18 cellular contexts compared by ENCODE assay signal in the genomic region with DNA sequence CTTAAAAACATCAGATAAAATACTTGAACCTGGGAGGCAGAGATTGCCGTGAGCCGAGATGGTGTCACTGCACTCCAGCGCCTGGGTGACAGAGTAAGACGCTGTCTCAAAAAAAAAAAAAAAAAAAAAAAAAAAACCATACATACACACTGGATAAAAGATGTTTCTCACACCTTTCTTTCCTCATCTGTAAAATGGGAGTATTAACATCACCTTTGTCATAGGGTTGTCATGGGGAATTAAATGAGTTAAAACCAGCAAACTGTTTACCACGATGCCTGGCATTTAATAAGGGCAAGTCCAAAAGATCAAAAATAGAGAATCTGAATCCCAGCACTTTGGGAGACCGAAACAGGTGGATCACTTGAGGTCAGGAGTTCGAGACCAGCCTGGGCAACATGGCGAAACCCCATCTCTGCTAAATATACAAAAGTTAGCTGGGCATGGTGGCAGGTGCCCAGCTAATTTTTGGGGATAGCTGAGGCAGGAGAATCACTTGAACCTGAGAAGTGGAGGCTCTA. TPM values are rescaled to one million over a fixed set of nuclear protein-coding genes. Genes with fewer than 3 reads are reported as not detected.
DNase-seq lines count a peak whose midpoint lies in the region; FAIRE-seq and TF ChIP-seq lines count a peak whose summit lies in the region.
"Had no signal": no experiment of that assay in that cellular context is flagged by ENCODE, and none has a peak within 500 bp of the region (broad histone marks: within the 10 kb centered on the region; RNA-seq: fewer than 3 reads in every experiment).

No MANE protein-coding gene starts in this region.

- CTCF ChIA-PET in H1 (lab: Charles Lee; ENCODE audit: partially characterized antibody), result interaction anchor here (1.1 to 18.1 kb wide), 2 partner anchors 9 to 103 kb away, joined by 4 to 329 read pairs; no protein-coding TSS in a partner anchor

- H3K4me1 Mint-ChIP-seq in nephron progenitor cell, result peaks cover 23% of the 10 kb centered on the region

- peaks cover 12% of the 10 kb centered on the region for H3K36me3 Mint-ChIP-seq in nephron progenitor cell (ENCODE audit: low read depth)

- H3K4me3 Mint-ChIP-seq in nephron progenitor cell, result peak overlapping the region; percentile 18
- H3K4me3 Mint-ChIP-seq: CD4-positive, alpha-beta T cell had no signal

- FAIRE-seq in H1 (lab: Jason Lieb, UNC), result no peak
- FAIRE-seq: A204.1, GM12878 had no signal

- H3K79me2 ChIP-seq in H1 (ENCODE audit: control insufficient read depth in 1 of 2, insufficient read depth in 2 of 2, low read length in 2 of 2), result no peaks in the 10 kb centered on the region; a peak in 1 of 4 replicates

- H3K4me2 ChIP-seq in H1 (ENCODE audit: insufficient read depth in 1 of 2, low read depth in 2 of 2, low read length in 2 of 2), result peak overlapping the region; percentile 19 to 22; a peak in 1 of 4 replicates
- H3K4me2 ChIP-seq: KMS-11 had no signal

- TF ChIP-seq CTCF in H1 (IDR thresholded peaks at IDR 0.05; ENCODE audit: control extremely low read depth in 1 of 3, insufficient read depth in 1 of 3, low read depth in 1 of 3, low read length in 3 of 3) (no peak), nephron progenitor cell (IDR thresholded peaks at IDR 0.05) (no peak), brain microvascular endothelial cell (IDR thresholded peaks at IDR 0.05; ENCODE audit: low read depth, low read length, missing control alignments) (no peak)

- H3K9ac ChIP-seq in HUES48 (ENCODE audit: low read depth, low read length), result no peak overlapping the region
- no peak overlapping the region for H3K9ac ChIP-seq in H1 (replicated peaks in 1 of 4; ENCODE audit: extremely low read depth in 1 of 4, low read depth in 3 of 4, low read length in 3 of 4)
- H3K9ac ChIP-seq: KMS-11 had no signal

- H2BK15ac ChIP-seq in H1 (ENCODE audit: low read length), result no peak overlapping the region

- no peak for TF ChIP-seq RAD21 in H1 (IDR thresholded peaks at IDR 0.05 in 1 of 2, conservative IDR thresholded peaks at IDR 0.05 in 1 of 2; ENCODE audit: low read depth in 2 of 2, low read length in 2 of 2)

- no peak overlapping the region for H2BK120ac ChIP-seq in H1 (replicated peaks; ENCODE audit: low read depth, low read length)

- H3K27me3 Mint-ChIP-seq in nephron progenitor cell (ENCODE audit: low read depth, poor library complexity), result peaks cover 5% of the 10 kb centered on the region
- H3K27me3 Mint-ChIP-seq: CD4-positive, alpha-beta T cell had no signal

- H3K27ac ChIP-seq in HUES48 (ENCODE audit: low read depth, low read length) (peak overlapping the region; percentile 71), H1 (ENCODE audit: low read depth, low read length) (no peak overlapping the region), brain microvascular endothelial cell (no peak overlapping the region)
- H3K27ac ChIP-seq: C4-2B, KMS-11 had no signal

- no peak for TF ChIP-seq POLR2A in H1 (IDR thresholded peaks at IDR 0.05; ENCODE audit: control extremely low read depth in 1 of 2, low read depth in 2 of 2, low read length in 2 of 2)

- H3K56ac ChIP-seq in H1 (replicated peaks; ENCODE audit: insufficient read length, low read depth, low read length), result no peak overlapping the region

- H3K23ac ChIP-seq in H1 (ENCODE audit: insufficient read length), result no peak overlapping the region

- H3K9me3 ChIP-seq in HUES48 (ENCODE audit: control insufficient read depth, insufficient read depth, low read length) (no peaks in the 10 kb centered on the region), H1 (ENCODE audit: insufficient read depth in 2 of 2, low read depth in 1 of 2, low read length in 1 of 2) (no peaks in the 10 kb centered on the region)

- H3K27me3 ChIP-seq in HUES48 (ENCODE audit: control insufficient read depth, insufficient read depth, low read length) (no peaks in the 10 kb centered on the region), H1 (replicated peaks in 1 of 4; ENCODE audit: control insufficient read depth in 3 of 4, extremely low read depth in 1 of 4, insufficient read depth in 3 of 4, low read length in 3 of 4) (no peaks in the 10 kb centered on the region), brain microvascular endothelial cell (replicated peaks) (no peaks in the 10 kb centered on the region)

- H2BK5ac ChIP-seq in H1 (ENCODE audit: low read depth, low read length), result no peak overlapping the region

- H3K9me3 Mint-ChIP-seq in nephron progenitor cell, result no peaks in the 10 kb centered on the region
- H3K9me3 Mint-ChIP-seq: CD4-positive, alpha-beta T cell had no signal

- H4K8ac ChIP-seq in H1 (ENCODE audit: extremely low read depth, insufficient read depth, low read length), result no peak overlapping the region

- H3K14ac ChIP-seq in H1 (ENCODE audit: insufficient read length), result no peak overlapping the region

- peak overlapping the region; percentile 91 for H3K27ac Mint-ChIP-seq in nephron progenitor cell
- H3K27ac Mint-ChIP-seq: CD4-positive, alpha-beta T cell had no signal

- 81% methylated on average over 7 of the region's 8 CpGs; no CpG with 5 or more reads in 1 of the 2 experiments for WGBS in H1 (ENCODE audit: extremely low coverage in 1 of 2, insufficient coverage in 1 of 2, insufficient read length in 1 of 2, insufficient replicate concordance in 2 of 2, low coverage in 1 of 2, low lambda C conversion rate in 2 of 2, missing lambda C conversion rate in 1 of 2), 2 experiments

- H2AK5ac ChIP-seq in H1 (ENCODE audit: low read depth, low read length), result no peak overlapping the region

- no peak overlapping the region for H3K18ac ChIP-seq in H1 (ENCODE audit: extremely low read depth, low read length)

- H3K4me1 ChIP-seq in HUES48 (ENCODE audit: control insufficient read depth, insufficient read depth, low read length) (peaks cover 12% of the 10 kb centered on the region), H1 (replicated peaks in 1 of 4; ENCODE audit: control insufficient read depth in 3 of 4, insufficient read depth in 4 of 4, low read length in 3 of 4) (peaks cover 3 to 12% (median 4%) of the 10 kb centered on the region in 4 experiments; a peak in 4 of 7 replicates)

- no peak overlapping the region for H4K91ac ChIP-seq in H1 (replicated peaks; ENCODE audit: insufficient read length, low read length)

- no peak overlapping the region for H2AFZ ChIP-seq in H1 (ENCODE audit: low read length)

- no peak overlapping the region for H3K4me3 ChIP-seq in HUES48 (ENCODE audit: low read depth, low read length)
- H3K4me3 ChIP-seq in H1 (ENCODE audit: extremely low read depth in 1 of 4, insufficient read depth in 2 of 4, low read depth in 3 of 4, low read length in 4 of 4), result no peak overlapping the region
- no peak overlapping the region for H3K4me3 ChIP-seq in brain microvascular endothelial cell (ENCODE audit: low read depth, low read length)
- H3K4me3 ChIP-seq: GM12878 had no signal

- peaks cover 0 to 5% of the 10 kb centered on the region in 2 experiments for H4K20me1 ChIP-seq in H1 (replicated peaks in 1 of 2; ENCODE audit: control insufficient read depth in 1 of 2, insufficient read depth in 2 of 2, low read length in 2 of 2)

- H3K23me2 ChIP-seq in H1 (ENCODE audit: low read depth, low read length), result no peaks in the 10 kb centered on the region

- TF ChIP-seq EP300 in H1 (IDR thresholded peaks at IDR 0.05; ENCODE audit: borderline replicate concordance in 1 of 2, low read depth in 2 of 2, low read length in 2 of 2), result no peak

- no peak overlapping the region for H2BK12ac ChIP-seq in H1 (ENCODE audit: low read depth, low read length)

- POLR2A ChIA-PET in H1 (lab: Charles Lee; ENCODE audit: partially characterized antibody), result interaction anchor here (1.5 kb wide), 1 partner anchor 12 kb away, joined by 5 read pairs; no protein-coding TSS in a partner anchor

- no peaks in the 10 kb centered on the region; the same call in 1 of the 2 replicates for H3K79me1 ChIP-seq in H1 (ENCODE audit: low read depth, low read length)

- in situ Hi-C loops in brain microvascular endothelial cell (cut with HindIII; ENCODE audit: low pct_ligation_motif_present, low sequenced_read_pairs), result no loop called here

- H3K36me3 ChIP-seq in HUES48 (ENCODE audit: control insufficient read depth, insufficient read depth, low read length), result peaks cover 7% of the 10 kb centered on the region
- peaks cover 0 to under 1% (median 0%) of the 10 kb centered on the region in 4 experiments; a peak in 2 of 8 replicates for H3K36me3 ChIP-seq in H1 (ENCODE audit: control insufficient read depth in 2 of 4, insufficient read depth in 4 of 4, low read length in 3 of 4)
- no peaks in the 10 kb centered on the region for H3K36me3 ChIP-seq in brain microvascular endothelial cell (replicated peaks)

- H3K4ac ChIP-seq in H1 (replicated peaks; ENCODE audit: insufficient read length, low read depth, low read length), result no peak overlapping the region

- no peak overlapping the region for H4K5ac ChIP-seq in H1 (ENCODE audit: insufficient read length, low read depth, low read length)

- peak overlapping the region; percentile 51; the same call in 1 of the 2 replicates for H2BK20ac ChIP-seq in H1 (ENCODE audit: low read length)

- DNase-seq in H1 (ENCODE audit: low read depth in 1 of 2, low spot score in 2 of 2) (no peak), nephron progenitor cell (no peak), HT-29 (ENCODE audit: low spot score) (no peak), COR-L47 (lab: John Stamatoyannopoulos, UW) (no peak), brain microvascular endothelial cell (no peak), NCI-H345 treated with DMSO at 0.1 percent for 48 hours (lab: John Stamatoyannopoulos, UW; ENCODE audit: unreplicated experiment) (no peak)
- DNase-seq: AML-193; CD4-positive, alpha-beta T cell; DMS 273 treated with DMSO at 0.1 percent for 48 hours; DMS53; DND-41; EL; HCEC 1CT had no signal

RNA-seq across cellular contexts. Expression of gene LRRC20, which starts 12.9 kb away (rescaled TPM):
- total RNA-seq in H1 (2021; fragmentation: NEBNext Ultra II Directional; extraction: Animal tissue kit (Norgen Biotek cat#: 25700)), result 25.2 and 27.1 TPM in 2 replicates
- 44.5 and 60.2 TPM in 2 replicates for polyA plus RNA-seq in H1 (2011; rRNA removed)
- polyA plus RNA-seq in H1 (2011; cell fraction: cytosol; rRNA removed), result 53.4 TPM
- 53.4 TPM for polyA plus RNA-seq in H1 (2011; cell fraction: nucleus; rRNA removed)
- 16.3 to 31.8 TPM (median 25.4 TPM) in 4 replicates for polyA plus RNA-seq in H1 (2012, experiment 1 of 2)
- 30.6 TPM for polyA plus RNA-seq in H1 (2012, experiment 2 of 2)
- polyA plus RNA-seq in H1 (2013, experiment 1 of 2), result 20.2 TPM
- polyA plus RNA-seq in H1 (2013, experiment 2 of 2), result 21.7 TPM
- 40.6 and 44.5 TPM in 2 replicates for polyA minus RNA-seq in H1 (2011; rRNA and poly(A)+ RNA removed)
- polyA minus RNA-seq in H1 (2011; cell fraction: cytosol; rRNA and poly(A)+ RNA removed), result 12.9 TPM
- polyA minus RNA-seq in H1 (2011; cell fraction: nucleus; rRNA and poly(A)+ RNA removed), result 17.2 TPM
- total RNA-seq in HT-29 (2014; rRNA removed; shearing (Covaris generic)), result 36.0 and 40.7 TPM in 2 replicates

RNA-seq across cellular contexts. Expression of gene EIF4EBP2, which starts 34.4 kb away (rescaled TPM):
- 138 and 144 TPM in 2 replicates for total RNA-seq in H1 (2021; fragmentation: NEBNext Ultra II Directional; extraction: Animal tissue kit (Norgen Biotek cat#: 25700))
- 39.8 and 55.3 TPM in 2 replicates for polyA plus RNA-seq in H1 (2011; rRNA removed)
- 52.3 TPM for polyA plus RNA-seq in H1 (2011; cell fraction: cytosol; rRNA removed)
- polyA plus RNA-seq in H1 (2011; cell fraction: nucleus; rRNA removed), result 21.0 TPM
- 53.7 to 103 TPM (median 70.1 TPM) in 4 replicates for polyA plus RNA-seq in H1 (2012, experiment 1 of 2)
- 48.9 TPM for polyA plus RNA-seq in H1 (2012, experiment 2 of 2)
- polyA plus RNA-seq in H1 (2013, experiment 1 of 2), result 91.9 TPM
- 93.4 TPM for polyA plus RNA-seq in H1 (2013, experiment 2 of 2)
- polyA minus RNA-seq in H1 (2011; rRNA and poly(A)+ RNA removed), result 97.9 and 109 TPM in 2 replicates
- 67.6 TPM for polyA minus RNA-seq in H1 (2011; cell fraction: cytosol; rRNA and poly(A)+ RNA removed)
- polyA minus RNA-seq in H1 (2011; cell fraction: nucleus; rRNA and poly(A)+ RNA removed), result 38.6 TPM
- total RNA-seq in HT-29 (2014; rRNA removed; shearing (Covaris generic)), result 15.8 and 17.7 TPM in 2 replicates
